In the genomic region with DNA sequence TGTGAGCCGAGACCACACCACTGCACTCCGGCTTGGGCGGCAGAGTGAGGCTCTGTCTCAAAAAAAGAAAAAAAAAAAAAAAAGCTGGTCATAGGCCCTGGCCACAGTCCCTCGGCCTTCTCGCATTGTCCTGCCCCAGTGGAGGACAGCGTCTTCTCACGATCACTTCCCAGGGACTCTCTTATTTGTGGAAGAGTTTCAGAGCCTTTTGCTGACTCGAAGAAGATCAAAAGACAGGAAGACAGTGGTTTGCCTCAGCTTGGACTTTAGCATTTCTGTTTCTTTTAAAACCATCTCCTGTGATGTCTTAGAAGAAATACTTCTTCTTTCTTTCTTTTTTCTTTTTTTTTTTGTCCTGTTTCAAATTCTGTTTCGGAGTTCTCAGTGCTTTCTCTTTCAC, we compare ENCODE assay signal across 14 cellular contexts.
A peak's percentile ranks its signal among the peaks of the same experiment; 100 is the strongest.
DNase-seq lines count a peak whose midpoint lies in the region; TF ChIP-seq lines count a peak whose summit lies in the region.
"Had no signal": no experiment of that assay in that cellular context is flagged by ENCODE, and none has a peak within 500 bp of the region (broad histone marks: within the 10 kb centered on the region; RNA-seq: fewer than 3 reads in every experiment).

No MANE protein-coding gene starts in this region.

- H3K27ac ChIP-seq in RWPE1, result peak overlapping the region; percentile 54
- H3K27ac ChIP-seq in ectodermal cell (ENCODE audit: insufficient read depth, low read depth, low read length, poor library complexity, severe bottlenecking), result peak overlapping the region; percentile 80
- H3K27ac ChIP-seq in osteoblast (ENCODE audit: low read depth, low read length), result peak overlapping the region; percentile 63
- H3K27ac ChIP-seq: ascending aorta, left lung, vagina had no signal

- no peaks in the 10 kb centered on the region for H3K36me3 Mint-ChIP-seq in activated CD4-positive, alpha-beta memory T cell treated with anti-CD3 and anti-CD28 coated beads for 36 hours
- H3K36me3 Mint-ChIP-seq in activated CD4-positive, alpha-beta memory T cell treated with anti-CD3 and anti-CD28 coated beads, Interleukin-2, amount 10 ng/mL, durations not matched to agents 7 days and 5 days (ENCODE audit: low read depth), result peaks cover 2% of the 10 kb centered on the region
- H3K36me3 Mint-ChIP-seq in progenitor cell of endocrine pancreas (ENCODE audit: insufficient read depth), result no peaks in the 10 kb centered on the region

- H3K27me3 ChIP-seq in ectodermal cell (ENCODE audit: control insufficient read depth, insufficient read depth, low read length, poor library complexity, severe bottlenecking) (no peaks in the 10 kb centered on the region), osteoblast (ENCODE audit: insufficient read depth, low read length) (no peaks in the 10 kb centered on the region)
- H3K27me3 ChIP-seq: ascending aorta, left lung, vagina had no signal

- no peak overlapping the region for H3K4me3 Mint-ChIP-seq in activated CD4-positive, alpha-beta memory T cell treated with anti-CD3 and anti-CD28 coated beads for 36 hours
- no peak overlapping the region for H3K4me3 Mint-ChIP-seq in activated CD4-positive, alpha-beta memory T cell treated with anti-CD3 and anti-CD28 coated beads, Interleukin-2, amount 10 ng/mL, durations not matched to agents 7 days and 5 days
- no peak overlapping the region for H3K4me3 Mint-ChIP-seq in progenitor cell of endocrine pancreas (ENCODE audit: low read depth)

- POLR2A ChIA-PET in activated CD4-positive, alpha-beta memory T cell treated with anti-CD3 and anti-CD28 coated beads for 36 hours (lab: Charles Lee), result no interaction called here
- POLR2A ChIA-PET in activated CD4-positive, alpha-beta memory T cell treated with anti-CD3 and anti-CD28 coated beads, Interleukin-2, amount 10 ng/mL, durations not matched to agents 7 days and 5 days (lab: Charles Lee), result interaction anchor here (0.7 kb wide), 1 partner anchor 9 kb away, joined by 3 read pairs; no protein-coding TSS in a partner anchor
- POLR2A ChIA-PET in RWPE1 (lab: Yijun Ruan, JAX; ENCODE audit: low non-redundant PET), result no interaction called here

- intact Hi-C loops in activated CD4-positive, alpha-beta memory T cell treated with anti-CD3 and anti-CD28 coated beads for 36 hours (cut with micrococcal nuclease), result loop anchor here (2.0 to 5.0 kb wide), 2 partner anchors 49 to 377 kb away; no protein-coding TSS in a partner anchor

- peaks cover 3% of the 10 kb centered on the region for H4K20me1 ChIP-seq in osteoblast (ENCODE audit: insufficient read depth, low read length)

- H3K4me1 ChIP-seq in ectodermal cell (ENCODE audit: control insufficient read depth, insufficient read depth, low read length), result peaks cover 52% of the 10 kb centered on the region
- peaks cover 35% of the 10 kb centered on the region for H3K4me1 ChIP-seq in osteoblast (ENCODE audit: insufficient read depth, low read length)
- H3K4me1 ChIP-seq: ascending aorta had no signal

- no peak for TF ChIP-seq CTCF in RWPE1 (conservative IDR thresholded peaks at IDR 0.05; ENCODE audit: low read depth)
- TF ChIP-seq CTCF in osteoblast (IDR thresholded peaks at IDR 0.05; ENCODE audit: extremely low read depth, low read depth, low read length), result no peak
- no peak for TF ChIP-seq CTCF in progenitor cell of endocrine pancreas (IDR thresholded peaks at IDR 0.05; ENCODE audit: unreplicated experiment)

- H3K9me3 ChIP-seq in ectodermal cell (ENCODE audit: control insufficient read depth, low read length), result no peaks in the 10 kb centered on the region
- H3K9me3 ChIP-seq in osteoblast (ENCODE audit: low read depth, low read length), result no peaks in the 10 kb centered on the region
- H3K9me3 ChIP-seq: ascending aorta, left lung, vagina had no signal

- no peaks in the 10 kb centered on the region for H3K9me3 Mint-ChIP-seq in activated CD4-positive, alpha-beta memory T cell treated with anti-CD3 and anti-CD28 coated beads for 36 hours
- no peaks in the 10 kb centered on the region for H3K9me3 Mint-ChIP-seq in activated CD4-positive, alpha-beta memory T cell treated with anti-CD3 and anti-CD28 coated beads, Interleukin-2, amount 10 ng/mL, durations not matched to agents 7 days and 5 days
- H3K9me3 Mint-ChIP-seq in progenitor cell of endocrine pancreas (ENCODE audit: low read depth), result no peaks in the 10 kb centered on the region

- no peak for DNase-seq in activated CD4-positive, alpha-beta memory T cell treated with anti-CD3 and anti-CD28 coated beads for 36 hours
- DNase-seq in activated CD4-positive, alpha-beta memory T cell treated with anti-CD3 and anti-CD28 coated beads, Interleukin-2, amount 10 ng/mL, durations not matched to agents 7 days and 5 days, result no peak
- DNase-seq in RWPE1 (ENCODE audit: low spot score) (no peak), osteoblast (ENCODE audit: insufficient read length, low spot score, missing footprints) (no peak), progenitor cell of endocrine pancreas (ENCODE audit: low spot score, unreplicated experiment) (no peak), DMS53 treated with DMSO at 0.1 percent for 48 hours (lab: John Stamatoyannopoulos, UW; ENCODE audit: unreplicated experiment) (no peak), GOT3 (lab: John Stamatoyannopoulos, UW) (no peak)
- DNase-seq: HCEC 1CT, IMR-90, left lung, NCI-H2227 treated with DMSO at 0.1 percent for 48 hours had no signal

- CTCF ChIA-PET in activated CD4-positive, alpha-beta memory T cell treated with anti-CD3 and anti-CD28 coated beads for 36 hours (lab: Charles Lee), result no interaction called here
- CTCF ChIA-PET in activated CD4-positive, alpha-beta memory T cell treated with anti-CD3 and anti-CD28 coated beads, Interleukin-2, amount 10 ng/mL, durations not matched to agents 7 days and 5 days (lab: Charles Lee), result no interaction called here
- CTCF ChIA-PET in RWPE1 (lab: Yijun Ruan, JAX), result no interaction called here

- WGBS in ectodermal cell, 2 experiments, result 47 to 61% methylated on average over 8 of the region's 9 CpGs

- no peaks in the 10 kb centered on the region for H3K27me3 Mint-ChIP-seq in activated CD4-positive, alpha-beta memory T cell treated with anti-CD3 and anti-CD28 coated beads for 36 hours
- H3K27me3 Mint-ChIP-seq in activated CD4-positive, alpha-beta memory T cell treated with anti-CD3 and anti-CD28 coated beads, Interleukin-2, amount 10 ng/mL, durations not matched to agents 7 days and 5 days, result no peaks in the 10 kb centered on the region
- H3K27me3 Mint-ChIP-seq in progenitor cell of endocrine pancreas, result no peaks in the 10 kb centered on the region

- H3K4me1 Mint-ChIP-seq in activated CD4-positive, alpha-beta memory T cell treated with anti-CD3 and anti-CD28 coated beads for 36 hours (ENCODE audit: low read depth), result peaks cover 7% of the 10 kb centered on the region
- H3K4me1 Mint-ChIP-seq in activated CD4-positive, alpha-beta memory T cell treated with anti-CD3 and anti-CD28 coated beads, Interleukin-2, amount 10 ng/mL, durations not matched to agents 7 days and 5 days, result peaks cover 4% of the 10 kb centered on the region
- no peaks in the 10 kb centered on the region for H3K4me1 Mint-ChIP-seq in progenitor cell of endocrine pancreas (ENCODE audit: low read depth)

- peak overlapping the region; percentile 47 for H3K4me2 ChIP-seq in osteoblast (ENCODE audit: insufficient read depth, low read length)

- no peak overlapping the region for H3K4me3 ChIP-seq in ectodermal cell (ENCODE audit: insufficient read depth, low read depth, low read length)
- H3K4me3 ChIP-seq in osteoblast (ENCODE audit: insufficient read depth, low read length), result no peak overlapping the region
- H3K4me3 ChIP-seq: ascending aorta, left lung, vagina had no signal

- H3K36me3 ChIP-seq in ectodermal cell (ENCODE audit: control insufficient read depth, insufficient read depth, low read length), result no peaks in the 10 kb centered on the region
- H3K36me3 ChIP-seq in osteoblast (ENCODE audit: insufficient read depth, low read length), result no peaks in the 10 kb centered on the region
- H3K36me3 ChIP-seq: ascending aorta, left lung, vagina had no signal

- no peak overlapping the region for H2AFZ ChIP-seq in osteoblast (ENCODE audit: low read length)

- peak overlapping the region; percentile 79 for H3K27ac Mint-ChIP-seq in activated CD4-positive, alpha-beta memory T cell treated with anti-CD3 and anti-CD28 coated beads for 36 hours
- H3K27ac Mint-ChIP-seq in activated CD4-positive, alpha-beta memory T cell treated with anti-CD3 and anti-CD28 coated beads, Interleukin-2, amount 10 ng/mL, durations not matched to agents 7 days and 5 days, result no peak overlapping the region
- no peak overlapping the region for H3K27ac Mint-ChIP-seq in progenitor cell of endocrine pancreas

- H3K79me2 ChIP-seq in osteoblast (ENCODE audit: insufficient read depth, low read length), result no peaks in the 10 kb centered on the region
